14 cellular contexts compared by ENCODE assay signal in the genomic region with DNA sequence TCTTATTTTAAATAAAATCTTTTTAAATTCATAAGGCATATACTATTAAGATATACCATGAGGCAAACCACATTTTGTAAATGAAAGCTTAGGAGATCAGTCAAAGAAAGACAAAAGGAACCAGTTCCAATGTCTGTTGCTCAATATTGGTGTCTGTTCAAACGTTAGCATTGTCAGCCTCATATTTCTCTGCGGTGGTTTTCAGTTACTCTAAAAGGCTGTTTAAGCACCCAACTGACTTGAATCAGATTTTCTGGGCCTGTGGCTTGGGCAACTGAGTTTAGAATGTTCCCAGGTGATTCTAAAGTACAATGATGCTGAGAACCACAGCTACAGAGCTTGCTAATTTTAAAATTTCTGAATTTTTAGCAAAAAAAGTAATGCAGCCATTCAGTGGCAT.
A peak's percentile ranks its signal among the peaks of the same experiment; 100 is the strongest.
DNase-seq lines count a peak whose midpoint lies in the region; TF ChIP-seq lines count a peak whose summit lies in the region.
"Had no signal": no experiment of that assay in that cellular context is flagged by ENCODE, and none has a peak within 500 bp of the region (broad histone marks: within the 10 kb centered on the region; RNA-seq: fewer than 3 reads in every experiment).

No MANE protein-coding gene starts in this region.

- no peaks in the 10 kb centered on the region for H3K79me2 ChIP-seq in Loucy (ENCODE audit: insufficient read depth, low read length)

- H3K36me3 Mint-ChIP-seq in osteocyte (ENCODE audit: unreplicated experiment) = no peaks in the 10 kb centered on the region
- H3K36me3 Mint-ChIP-seq: CD8-positive, alpha-beta T cell had no signal

- H3K4me1 Mint-ChIP-seq in osteocyte (ENCODE audit: unreplicated experiment) = peaks cover 22% of the 10 kb centered on the region
- H3K4me1 Mint-ChIP-seq: B cell had no signal

- no peak overlapping the region for H3K27ac Mint-ChIP-seq in osteocyte (ENCODE audit: unreplicated experiment)
- H3K27ac Mint-ChIP-seq: B cell; CD8-positive, alpha-beta T cell had no signal

- H3K4me3 Mint-ChIP-seq in osteocyte (ENCODE audit: unreplicated experiment) = no peak overlapping the region
- H3K4me3 Mint-ChIP-seq: B cell; CD8-positive, alpha-beta T cell; H9 had no signal

- no peaks in the 10 kb centered on the region; the same call in 1 of the 2 replicates for H3F3A ChIP-seq in Loucy (ENCODE audit: low read depth)

- DNase-seq in NCI-H345 (lab: John Stamatoyannopoulos, UW) (peak; percentile 5), NCI-H345 treated with DMSO at 0.1 percent for 48 hours (lab: John Stamatoyannopoulos, UW; ENCODE audit: unreplicated experiment) (no peak), NCI-H69 (lab: John Stamatoyannopoulos, UW) (peak; percentile 73), OCI-M1 (lab: John Stamatoyannopoulos, UW) (peak; percentile 6), osteocyte (ENCODE audit: extremely low spot score, unreplicated experiment) (no peak), NCI-H146 treated with DMSO at 0.1 percent for 48 hours (lab: John Stamatoyannopoulos, UW; ENCODE audit: unreplicated experiment) (no peak)
- DNase-seq: Calu3; CD8-positive, alpha-beta T cell; DMS79 treated with DMSO at 0.1 percent for 48 hours; GF-D8; H9 had no signal

- peaks cover 58% of the 10 kb centered on the region for H3K4me1 ChIP-seq in Loucy (ENCODE audit: insufficient read depth, low read length, poor library complexity, severe bottlenecking)

- no peaks in the 10 kb centered on the region for H3K9me3 Mint-ChIP-seq in osteocyte (ENCODE audit: unreplicated experiment)
- H3K9me3 Mint-ChIP-seq: CD8-positive, alpha-beta T cell had no signal

- no peaks in the 10 kb centered on the region for H4K20me1 ChIP-seq in Loucy (ENCODE audit: insufficient read depth, low read length, poor library complexity, severe bottlenecking)
- H4K20me1 ChIP-seq: BLaER1 treated with 17β-estradiol and CSF1 and Interleukin-3, amounts not matched to agents 10 nM and 100 nM had no signal

- peak overlapping the region; percentile 60 for H3K4me2 ChIP-seq in Loucy (ENCODE audit: low read depth, low read length, poor library complexity, severe bottlenecking)

- H3K36me3 ChIP-seq in Loucy (ENCODE audit: insufficient read depth, low read length) = no peaks in the 10 kb centered on the region
- H3K36me3 ChIP-seq: BLaER1 treated with 17β-estradiol and CSF1 and Interleukin-3, amounts not matched to agents 10 nM and 100 nM had no signal

- H3K27me3 Mint-ChIP-seq in osteocyte (ENCODE audit: unreplicated experiment) = peaks cover 14% of the 10 kb centered on the region

- TF ChIP-seq CTCF in Loucy (conservative IDR thresholded peaks at IDR 0.05; ENCODE audit: low read length) (no peak), osteocyte (IDR thresholded peaks at IDR 0.05) (no peak)

- H3K9me2 ChIP-seq in Loucy (replicated peaks; ENCODE audit: low read depth, low read length) = no peaks in the 10 kb centered on the region

- H2AFZ ChIP-seq in Loucy (ENCODE audit: low read length) = 0 out of 2 replicates have a peak overlapping the region, but pooled peaks have one; percentile 1

- H3K4me3 ChIP-seq in Loucy (ENCODE audit: low read length, poor library complexity, severe bottlenecking) = peak overlapping the region; percentile 55
- H3K4me3 ChIP-seq: BLaER1 treated with 17β-estradiol and CSF1 and Interleukin-3, amounts not matched to agents 10 nM and 100 nM had no signal

- H3K9me3 ChIP-seq in Loucy (ENCODE audit: insufficient read depth, low read depth, low read length) = no peaks in the 10 kb centered on the region

- H3K27me3 ChIP-seq in Loucy (ENCODE audit: insufficient read depth, low read length, poor library complexity, severe bottlenecking) = no peaks in the 10 kb centered on the region
- H3K27me3 ChIP-seq: BLaER1 treated with 17β-estradiol and CSF1 and Interleukin-3, amounts not matched to agents 10 nM and 100 nM had no signal

- peak overlapping the region; percentile 54 for H3K9ac ChIP-seq in Loucy (ENCODE audit: low read depth, low read length, poor library complexity, severe bottlenecking)
- H3K9ac ChIP-seq: BLaER1 treated with 17β-estradiol and CSF1 and Interleukin-3, amounts not matched to agents 10 nM and 100 nM had no signal

Comparison
In these comparisons a context has a peak if more than half of its experiments do, and no peak if none do; other contexts are left out.
1. DNase-seq: peak in NCI-H345 (single experiment), NCI-H69 (single experiment) and OCI-M1 (single experiment); none in NCI-H345 treated with DMSO at 0.1 percent for 48 hours (single experiment), osteocyte (single experiment) and NCI-H146 treated with DMSO at 0.1 percent for 48 hours (single experiment).